ENCODE assay signal across 17 cellular contexts in the genomic region with DNA sequence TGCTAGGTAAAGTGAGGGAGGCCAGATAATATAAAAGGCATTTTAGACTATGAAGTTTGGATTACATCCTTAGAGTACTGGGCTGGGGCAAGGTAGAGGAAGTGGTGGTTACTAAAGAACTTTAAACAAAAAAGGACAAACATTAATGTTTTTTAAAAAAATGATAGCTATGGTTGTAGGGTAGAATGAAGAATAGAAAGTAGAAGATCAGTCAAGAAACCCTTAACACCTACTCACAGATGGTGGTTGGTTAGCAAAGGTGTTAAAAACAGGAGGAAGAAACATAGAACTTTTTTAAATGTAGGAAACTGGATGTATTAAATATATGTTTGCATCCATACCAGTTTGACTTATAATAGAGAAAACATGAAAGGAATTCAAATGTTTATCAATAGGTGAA.
A peak's percentile ranks its signal among the peaks of the same experiment; 100 is the strongest.
DNase-seq lines count a peak whose midpoint lies in the region; ATAC-seq lines count a peak whose summit lies in the region.
"Had no signal": no experiment of that assay in that cellular context is flagged by ENCODE, and none has a peak within 500 bp of the region (broad histone marks: within the 10 kb centered on the region; RNA-seq: fewer than 3 reads in every experiment).

No MANE protein-coding gene starts in this region.

- ATAC-seq in activated CD8-positive, alpha-beta memory T cell treated with anti-CD3 and anti-CD28 coated beads, Interleukin-2, amount 10 ng/mL, durations not matched to agents 7 days and 5 days = no peak
- ATAC-seq in T-helper 17 cell = no peak
- ATAC-seq in stimulated activated effector memory CD8-positive, alpha-beta T cell treated with anti-CD3 and anti-CD28 coated beads, Interleukin-12 subunit alpha, Interleukin-12 subunit beta, amount 100 ng/mL, for 72 hours = peak; percentile 33
- no peak for ATAC-seq in esophagus mucosa
- ATAC-seq in activated CD4-positive, CD25-positive, alpha-beta regulatory T cell treated with anti-CD3 and anti-CD28 coated beads, Interleukin-2, amount 50 U/mL, for 24 hours = no peak
- ATAC-seq: HepG2 had no signal

- H3K4me3 Mint-ChIP-seq in activated CD8-positive, alpha-beta memory T cell treated with anti-CD3 and anti-CD28 coated beads, Interleukin-2, amount 10 ng/mL, durations not matched to agents 7 days and 5 days = no peak overlapping the region
- no peak overlapping the region for H3K4me3 Mint-ChIP-seq in T-helper 17 cell
- peak overlapping the region in 4 of 5 donors; percentile 2 to 45 (median 12) for H3K4me3 Mint-ChIP-seq in immature natural killer cell
- H3K4me3 Mint-ChIP-seq in stimulated activated effector memory CD8-positive, alpha-beta T cell treated with anti-CD3 and anti-CD28 coated beads, Interleukin-12 subunit alpha, Interleukin-12 subunit beta, amount 100 ng/mL, for 72 hours = no peak overlapping the region
- H3K4me3 Mint-ChIP-seq: B cell, HFFc6 had no signal

- peaks cover 23% of the 10 kb centered on the region for H3K4me1 Mint-ChIP-seq in activated CD8-positive, alpha-beta memory T cell treated with anti-CD3 and anti-CD28 coated beads, Interleukin-2, amount 10 ng/mL, durations not matched to agents 7 days and 5 days
- H3K4me1 Mint-ChIP-seq in T-helper 17 cell = peaks cover 26% of the 10 kb centered on the region
- peaks cover 14 to 19% of the 10 kb centered on the region in 2 donors for H3K4me1 Mint-ChIP-seq in immature natural killer cell
- peaks cover 25% of the 10 kb centered on the region for H3K4me1 Mint-ChIP-seq in stimulated activated effector memory CD8-positive, alpha-beta T cell treated with anti-CD3 and anti-CD28 coated beads, Interleukin-12 subunit alpha, Interleukin-12 subunit beta, amount 100 ng/mL, for 72 hours

- peaks cover 9% of the 10 kb centered on the region for H3K27me3 Mint-ChIP-seq in activated CD8-positive, alpha-beta memory T cell treated with anti-CD3 and anti-CD28 coated beads, Interleukin-2, amount 10 ng/mL, durations not matched to agents 7 days and 5 days
- peaks cover 7% of the 10 kb centered on the region for H3K27me3 Mint-ChIP-seq in T-helper 17 cell
- peaks cover 0 to 3% (median 0%) of the 10 kb centered on the region in 3 donors for H3K27me3 Mint-ChIP-seq in immature natural killer cell (ENCODE audit: low read depth in 3 of 3)
- H3K27me3 Mint-ChIP-seq: B cell; CD4-positive, alpha-beta memory T cell had no signal

- H3K27ac Mint-ChIP-seq in activated CD8-positive, alpha-beta memory T cell treated with anti-CD3 and anti-CD28 coated beads, Interleukin-2, amount 10 ng/mL, durations not matched to agents 7 days and 5 days = peak overlapping the region; percentile 13
- H3K27ac Mint-ChIP-seq in T-helper 17 cell (peak overlapping the region; percentile 27), immature natural killer cell (peak overlapping the region in 4 of 6 donors; percentile 3 to 35 (median 16))
- no peak overlapping the region for H3K27ac Mint-ChIP-seq in stimulated activated effector memory CD8-positive, alpha-beta T cell treated with anti-CD3 and anti-CD28 coated beads, Interleukin-12 subunit alpha, Interleukin-12 subunit beta, amount 100 ng/mL, for 72 hours
- H3K27ac Mint-ChIP-seq: B cell, HFFc6 had no signal

- H3K9me3 Mint-ChIP-seq in activated CD8-positive, alpha-beta memory T cell treated with anti-CD3 and anti-CD28 coated beads, Interleukin-2, amount 10 ng/mL, durations not matched to agents 7 days and 5 days (ENCODE audit: low read depth) = no peaks in the 10 kb centered on the region
- no peaks in the 10 kb centered on the region for H3K9me3 Mint-ChIP-seq in immature natural killer cell
- H3K9me3 Mint-ChIP-seq in stimulated activated effector memory CD8-positive, alpha-beta T cell treated with anti-CD3 and anti-CD28 coated beads, Interleukin-12 subunit alpha, Interleukin-12 subunit beta, amount 100 ng/mL, for 72 hours = no peaks in the 10 kb centered on the region
- H3K9me3 Mint-ChIP-seq: CD4-positive, alpha-beta memory T cell; HFFc6 had no signal

- CTCF ChIA-PET in activated CD8-positive, alpha-beta memory T cell treated with anti-CD3 and anti-CD28 coated beads, Interleukin-2, amount 10 ng/mL, durations not matched to agents 7 days and 5 days (lab: Charles Lee) = interaction anchor here (1.3 to 1.7 kb wide), 3 partner anchors 12 to 55 kb away, joined by 3 to 7 read pairs (median 5); no protein-coding TSS in a partner anchor

- no peak for DNase-seq in activated CD8-positive, alpha-beta memory T cell treated with anti-CD3 and anti-CD28 coated beads, Interleukin-2, amount 10 ng/mL, durations not matched to agents 7 days and 5 days
- DNase-seq in activated CD8-positive, alpha-beta memory T cell treated with anti-CD3 and anti-CD28 coated beads, Interleukin-2, amount 50 U/mL, for 4 hours = no peak
- no peak for DNase-seq in T-helper 17 cell
- DNase-seq in immature natural killer cell = peak; percentile 7 to 9 (median 8)
- DNase-seq in stimulated activated effector memory CD8-positive, alpha-beta T cell treated with anti-CD3 and anti-CD28 coated beads, Interleukin-12 subunit alpha, Interleukin-12 subunit beta, amount 100 ng/mL, for 72 hours (ENCODE audit: low spot score in 2 of 2) = no peak
- DNase-seq in NCI-H1105 treated with DMSO at 0.1 percent for 48 hours (lab: John Stamatoyannopoulos, UW) = no peak
- DNase-seq: CD4-positive, alpha-beta memory T cell; COR-L47; DMS153; DMS79 treated with DMSO at 0.1 percent for 48 hours; GDM1; HCEC 1CT; HFFc6 had no signal

- no peaks in the 10 kb centered on the region for H3K36me3 Mint-ChIP-seq in activated CD8-positive, alpha-beta memory T cell treated with anti-CD3 and anti-CD28 coated beads, Interleukin-2, amount 10 ng/mL, durations not matched to agents 7 days and 5 days
- H3K36me3 Mint-ChIP-seq in T-helper 17 cell (ENCODE audit: low read depth) (no peaks in the 10 kb centered on the region), immature natural killer cell (no peaks in the 10 kb centered on the region)
- no peaks in the 10 kb centered on the region for H3K36me3 Mint-ChIP-seq in stimulated activated effector memory CD8-positive, alpha-beta T cell treated with anti-CD3 and anti-CD28 coated beads, Interleukin-12 subunit alpha, Interleukin-12 subunit beta, amount 100 ng/mL, for 72 hours
- H3K36me3 Mint-ChIP-seq: CD4-positive, alpha-beta memory T cell had no signal

- no peaks in the 10 kb centered on the region for H3K9me3 ChIP-seq in T-helper 17 cell (ENCODE audit: control insufficient read depth, low read length, poor library complexity, severe bottlenecking)

Comparison
In these comparisons a context has a peak if more than half of its experiments do, and no peak if none do; other contexts are left out.
1. DNase-seq: peak in immature natural killer cell (3 of 3); none in activated CD8-positive, alpha-beta memory T cell treated with anti-CD3 and anti-CD28 coated beads, Interleukin-2, amount 10 ng/mL, durations not matched to agents 7 days and 5 days (single experiment), activated CD8-positive, alpha-beta memory T cell treated with anti-CD3 and anti-CD28 coated beads, Interleukin-2, amount 50 U/mL, for 4 hours (single experiment), T-helper 17 cell (0 of 3), stimulated activated effector memory CD8-positive, alpha-beta T cell treated with anti-CD3 and anti-CD28 coated beads, Interleukin-12 subunit alpha, Interleukin-12 subunit beta, amount 100 ng/mL, for 72 hours (0 of 2) and NCI-H1105 treated with DMSO at 0.1 percent for 48 hours (single experiment).
2. H3K4me3 Mint-ChIP-seq: peak in immature natural killer cell (4 of 5); none in activated CD8-positive, alpha-beta memory T cell treated with anti-CD3 and anti-CD28 coated beads, Interleukin-2, amount 10 ng/mL, durations not matched to agents 7 days and 5 days (single experiment), T-helper 17 cell (single experiment) and stimulated activated effector memory CD8-positive, alpha-beta T cell treated with anti-CD3 and anti-CD28 coated beads, Interleukin-12 subunit alpha, Interleukin-12 subunit beta, amount 100 ng/mL, for 72 hours (single experiment).